Comparison of ENCODE assay signal across 8 cellular contexts in the genomic region with DNA sequence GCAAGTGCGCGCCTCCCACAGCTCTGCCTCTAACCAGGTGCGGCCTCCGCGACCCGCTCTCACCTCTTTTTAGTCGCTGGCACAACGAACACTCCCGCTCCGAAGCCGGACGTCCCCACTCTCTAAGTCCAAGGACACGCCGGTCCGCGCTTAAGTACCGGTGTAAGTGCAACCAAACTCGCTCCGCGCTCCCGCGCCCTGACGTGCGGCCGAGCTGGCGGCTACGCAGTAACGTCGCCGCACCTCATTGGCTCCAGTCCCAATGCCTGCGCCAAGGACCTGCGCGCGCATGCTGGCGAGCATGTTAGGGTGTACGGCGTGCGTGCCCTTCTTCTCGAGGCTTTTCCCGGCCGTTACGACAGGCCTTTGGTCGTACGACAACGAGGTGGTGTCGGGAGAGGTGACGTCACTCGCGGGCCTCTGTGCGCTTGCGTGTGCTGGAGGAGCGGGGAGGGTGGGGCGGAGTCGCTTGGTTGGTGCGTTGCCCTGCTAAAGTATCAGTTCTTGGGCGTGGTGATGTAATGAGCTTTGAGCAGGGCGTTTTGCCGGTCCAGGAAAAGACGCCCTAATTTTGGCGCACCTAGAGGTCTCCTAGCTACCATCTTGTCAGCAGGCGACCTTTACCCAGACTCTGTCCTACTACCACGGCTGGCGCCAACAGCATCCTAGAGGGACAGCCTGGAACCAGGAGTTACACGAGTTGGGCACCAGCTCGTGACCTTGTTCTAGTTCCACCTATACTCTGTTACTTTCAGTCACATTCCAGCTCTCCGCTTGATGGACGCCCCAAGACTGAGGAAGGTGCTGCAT. TPM values are rescaled to one million over a fixed set of nuclear protein-coding genes. Genes with fewer than 3 reads are reported as not detected.
DNase-seq lines count a peak whose midpoint lies in the region; ATAC-seq and TF ChIP-seq lines count a peak whose summit lies in the region.

CYCS (minus strand) TSS at position 124 of the 810 bp plus-strand sequence. CDS start 1,141 bp downstream, outside the sequence.

- H3K9me3 ChIP-seq in DND-41 (ENCODE audit: insufficient read depth, low read length, severe bottlenecking), result no peaks in the 10 kb centered on the region
- no peaks in the 10 kb centered on the region for H3K9me3 ChIP-seq in GM23248 (ENCODE audit: low read depth)
- H3K9me3 ChIP-seq in esophagus squamous epithelium, result no peaks in the 10 kb centered on the region

- H3K27ac Mint-ChIP-seq in activated T-helper 1 cell treated with anti-CD3 and anti-CD28 coated beads, Interleukin-12 subunit alpha, Interleukin-12 subunit beta, Interleukin-2, Interleukin-4 antibody, amounts not matched to agents 30 ng/mL and 10 ng/mL and 1 ng/mL, durations not matched to agents 14 hours and 24 hours and 36 hours, result peak within 1 kb of the TSS; percentile 99

- peak within 1 kb of the TSS; percentile 99 for H2AFZ ChIP-seq in DND-41 (ENCODE audit: low read depth, low read length)
- peak within 1 kb of the TSS; percentile 99 for H2AFZ ChIP-seq in GM23248

- no peaks in the 10 kb centered on the region for H3K9me3 Mint-ChIP-seq in activated T-helper 1 cell treated with anti-CD3 and anti-CD28 coated beads, Interleukin-12 subunit alpha, Interleukin-12 subunit beta, Interleukin-2, Interleukin-4 antibody, amounts not matched to agents 30 ng/mL and 10 ng/mL and 1 ng/mL, durations not matched to agents 14 hours and 24 hours and 36 hours

- H3K4me1 Mint-ChIP-seq in activated T-helper 1 cell treated with anti-CD3 and anti-CD28 coated beads, Interleukin-12 subunit alpha, Interleukin-12 subunit beta, Interleukin-2, Interleukin-4 antibody, amounts not matched to agents 30 ng/mL and 10 ng/mL and 1 ng/mL, durations not matched to agents 14 hours and 24 hours and 36 hours (ENCODE audit: low read depth), result peaks cover 29% of the 10 kb centered on the region

- H3K4me3 ChIP-seq in DND-41 (ENCODE audit: low read depth in 1 of 2, low read length in 2 of 2) (peak within 1 kb of the TSS; percentile 42 to 64), GM23248 (peak within 1 kb of the TSS; percentile 96), esophagus squamous epithelium (peak within 1 kb of the TSS; percentile 78 to 98 (median 90))

- peak in 3 of 4 donors; percentile 96 to 99 (median 99) for TF ChIP-seq POLR2A in esophagus squamous epithelium (IDR thresholded peaks at IDR 0.05)

- TF ChIP-seq CTCF in DND-41 (IDR thresholded peaks at IDR 0.05; ENCODE audit: borderline replicate concordance, extremely low read depth, low read length, poor library complexity, severe bottlenecking) (peak; percentile 7), esophagus squamous epithelium (IDR thresholded peaks at IDR 0.05) (peak in 1 of 6 experiments; percentile 34)

- 1% methylated on average over 62 to 67 of the region's 67 CpGs for WGBS in GM23248 (ENCODE audit: low coverage in 1 of 2, low lambda C conversion rate in 2 of 2, missing lambda C conversion rate in 2 of 2), 2 experiments
- 0 to 1% methylated on average over 23 to 25 of the region's 67 CpGs for WGBS in esophagus squamous epithelium, 2 donors

- H3K79me2 ChIP-seq in DND-41 (ENCODE audit: insufficient read depth, low read length) (peaks cover 33% of the 10 kb centered on the region), GM23248 (ENCODE audit: insufficient read depth) (peaks cover 45% of the 10 kb centered on the region)

- H3K36me3 ChIP-seq in DND-41 (ENCODE audit: insufficient read depth, low read length) (peaks cover 32% of the 10 kb centered on the region), GM23248 (ENCODE audit: low read depth) (peaks cover 23% of the 10 kb centered on the region), esophagus squamous epithelium (peaks cover 12 to 28% (median 15%) of the 10 kb centered on the region in 3 donors)

- H3K9ac ChIP-seq in DND-41 (ENCODE audit: low read depth, low read length), result peak within 1 kb of the TSS; percentile 61
- H3K9ac ChIP-seq in GM23248, result peak within 1 kb of the TSS; percentile 85

- DNase-seq in DND-41, result peak; percentile 100
- peak; percentile 100 for DNase-seq in GM23248
- DNase-seq in Kasumi-1 (lab: John Stamatoyannopoulos, UW), result peak; percentile 100
- DNase-seq in RPMI7951 (ENCODE audit: low read depth), result peak; percentile 100
- peak; percentile 100 for DNase-seq in activated T-helper 1 cell treated with anti-CD3 and anti-CD28 coated beads, Interleukin-12 subunit alpha, Interleukin-12 subunit beta, Interleukin-2, Interleukin-4 antibody, amounts not matched to agents 30 ng/mL and 10 ng/mL and 1 ng/mL, durations not matched to agents 14 hours and 24 hours and 36 hours (ENCODE audit: low spot score)
- DNase-seq in esophagus squamous epithelium (lab: John Stamatoyannopoulos, UW), result peak; percentile 97
- DNase-seq in myocyte (ENCODE audit: low read depth), result peak; percentile 100
- peak; percentile 98 to 100 for DNase-seq in stimulated activated CD8-positive, alpha-beta memory T cell treated with anti-CD3 and anti-CD28 coated beads, Interleukin-7, amount 100 ng/mL, for 48 hours (ENCODE audit: extremely low read depth in 1 of 2, low read depth in 1 of 2)

- H4K20me1 ChIP-seq in DND-41 (ENCODE audit: insufficient read depth, low read length), result peaks cover 15% of the 10 kb centered on the region; the same call in 1 of the 2 replicates
- no peaks in the 10 kb centered on the region for H4K20me1 ChIP-seq in GM23248 (ENCODE audit: insufficient read depth)

- H3K4me2 ChIP-seq in DND-41 (ENCODE audit: insufficient read depth, low read length) (peak within 1 kb of the TSS; percentile 93), GM23248 (ENCODE audit: unreplicated experiment) (peak within 1 kb of the TSS; percentile 91)

- H3K27me3 Mint-ChIP-seq in activated T-helper 1 cell treated with anti-CD3 and anti-CD28 coated beads, Interleukin-12 subunit alpha, Interleukin-12 subunit beta, Interleukin-2, Interleukin-4 antibody, amounts not matched to agents 30 ng/mL and 10 ng/mL and 1 ng/mL, durations not matched to agents 14 hours and 24 hours and 36 hours (ENCODE audit: insufficient read depth), result no peaks in the 10 kb centered on the region

- intact Hi-C loops in activated T-helper 1 cell treated with anti-CD3 and anti-CD28 coated beads, Interleukin-12 subunit alpha, Interleukin-12 subunit beta, Interleukin-2, Interleukin-4 antibody, amounts not matched to agents 30 ng/mL and 10 ng/mL and 1 ng/mL, durations not matched to agents 14 hours and 24 hours and 36 hours (cut with micrococcal nuclease), result loop anchor here (1.0 to 10.0 kb wide), 13 partner anchors 35 to 1826 kb away; partner anchors contain the start of genes CCDC126, GSDME, MALSU1 and OSBPL3
- intact Hi-C loops in esophagus squamous epithelium (cut with DNase I), result no loop called here

- peaks cover 13% of the 10 kb centered on the region for H3F3A ChIP-seq in GM23248 (ENCODE audit: insufficient read depth)

- in situ Hi-C loops in GM23248 (cut with MboI), result no loop called here

- H3K4me1 ChIP-seq in DND-41 (ENCODE audit: insufficient read depth, low read length) (peaks cover 20% of the 10 kb centered on the region), GM23248 (ENCODE audit: insufficient read depth) (peaks cover 23% of the 10 kb centered on the region), esophagus squamous epithelium (peaks cover 0 to 35% (median 5%) of the 10 kb centered on the region in 3 donors)

- H3K4me3 Mint-ChIP-seq in activated T-helper 1 cell treated with anti-CD3 and anti-CD28 coated beads, Interleukin-12 subunit alpha, Interleukin-12 subunit beta, Interleukin-2, Interleukin-4 antibody, amounts not matched to agents 30 ng/mL and 10 ng/mL and 1 ng/mL, durations not matched to agents 14 hours and 24 hours and 36 hours, result peak within 1 kb of the TSS; percentile 93

- H3K27me3 ChIP-seq in DND-41 (ENCODE audit: insufficient read depth, low read length, poor library complexity) (no peaks in the 10 kb centered on the region), GM23248 (replicated peaks; ENCODE audit: insufficient read depth) (no peaks in the 10 kb centered on the region), esophagus squamous epithelium (no peaks in the 10 kb centered on the region)

- peak; percentile 95 for ATAC-seq in DND-41 (ENCODE audit: insufficient read depth, low read depth)

- H3K27ac ChIP-seq in DND-41 (ENCODE audit: low read length) (peak within 1 kb of the TSS; percentile 93), GM23248 (peak within 1 kb of the TSS; percentile 81), esophagus squamous epithelium (peak within 1 kb of the TSS; percentile 97 to 100 (median 98))

- no peaks in the 10 kb centered on the region for H3K9me2 ChIP-seq in GM23248 (ENCODE audit: insufficient read depth)

- peaks cover 34% of the 10 kb centered on the region for H3K36me3 Mint-ChIP-seq in activated T-helper 1 cell treated with anti-CD3 and anti-CD28 coated beads, Interleukin-12 subunit alpha, Interleukin-12 subunit beta, Interleukin-2, Interleukin-4 antibody, amounts not matched to agents 30 ng/mL and 10 ng/mL and 1 ng/mL, durations not matched to agents 14 hours and 24 hours and 36 hours (ENCODE audit: low read depth)

RNA-seq across cellular contexts. Expression of gene CYCS, which starts in this region (rescaled TPM):
- 51.6 and 56.9 TPM in 2 replicates for total RNA-seq in GM23248 (2014; rRNA removed; shearing (Covaris generic))
- polyA plus RNA-seq in GM23248 (2016; fragmentation: Nextera tagmentation; extraction: Ambion mirVana), result 156 TPM in 2 replicates
- total RNA-seq in RPMI7951 (2014; rRNA removed; shearing (Covaris generic)), result 148 and 195 TPM in 2 replicates
- total RNA-seq in activated T-helper 1 cell treated with anti-CD3 and anti-CD28 coated beads, Interleukin-12 subunit alpha, Interleukin-12 subunit beta, Interleukin-2, Interleukin-4 antibody, amounts not matched to agents 30 ng/mL and 10 ng/mL and 1 ng/mL, durations not matched to agents 14 hours and 24 hours and 36 hours, result 280 TPM in 2 replicates
- total RNA-seq in esophagus squamous epithelium, result 100 to 1,000 TPM in 1 of 4 donors, 10 to 100 TPM in 3; 48.1 to 117 (median 72.8) TPM
- 120 and 208 TPM in 2 replicates for total RNA-seq in myocyte
- polyA plus RNA-seq in myocyte (2012), result 96.7 TPM

Comparison
In these comparisons a context has a peak if more than half of its experiments do, and no peak if none do; other contexts are left out.
1. Peak in every context shown above with its lines: DNase-seq, ATAC-seq, H3K4me3 ChIP-seq and H3K27ac ChIP-seq.